Comparison of ENCODE assay signal across 8 cellular contexts in genomic region chr5:175464414-175465233, GRCh38.
DNase-seq lines count a peak whose midpoint lies in the region; ATAC-seq and TF ChIP-seq lines count a peak whose summit lies in the region.

No MANE protein-coding gene starts in this region.

- no peaks in the 10 kb centered on the region for H3K36me3 ChIP-seq in OCI-LY3 (replicated peaks; ENCODE audit: low read depth, low read length)

- intact Hi-C loops in posterior cingulate gyrus (cut with DNase I), result loop anchor here (5.0 kb wide), 1 partner anchor 512 kb away; no protein-coding TSS in a partner anchor

- no peak overlapping the region for H3K9ac ChIP-seq in OCI-LY3 (ENCODE audit: low read length)

- no peaks in the 10 kb centered on the region for H4K20me1 ChIP-seq in OCI-LY3 (ENCODE audit: insufficient read depth, low read length)

- peak overlapping the region; percentile 91 for H2AFZ ChIP-seq in OCI-LY3 (ENCODE audit: low read depth, low read length)

- H3K27ac ChIP-seq in OCI-LY3 (ENCODE audit: low read length), result no peak overlapping the region

- H3K79me2 ChIP-seq in OCI-LY3 (ENCODE audit: low read length), result no peaks in the 10 kb centered on the region

- DNase-seq in DMS79 (lab: John Stamatoyannopoulos, UW) (peak; percentile 53), fibroblast of peridontal ligament (ENCODE audit: extremely low read depth) (peak; percentile 25), posterior cingulate gyrus (peak in 6 of 10 donors; percentile 24 to 81 (median 60)), GM19240 (ENCODE audit: insufficient read length, low spot score) (no peak)
- peak; percentile 55 for DNase-seq in activated T-cell treated with anti-CD3 and anti-CD28 coated beads, Interleukin-2, amount 50 U/mL, for 1 hour

- ATAC-seq in GM21360 (IDR thresholded peaks at IDR 0.05; ENCODE audit: unreplicated experiment) (peak; percentile 95), HG03521 (IDR thresholded peaks at IDR 0.05; ENCODE audit: unreplicated experiment) (peak; percentile 96)

- peak overlapping the region; percentile 42 for H3K4me2 ChIP-seq in OCI-LY3 (ENCODE audit: low read length)

- no peak overlapping the region for H3K4me3 ChIP-seq in OCI-LY3 (ENCODE audit: low read length)

- no peaks in the 10 kb centered on the region for H3K4me1 ChIP-seq in OCI-LY3 (ENCODE audit: low read length)

- H3K27me3 ChIP-seq in OCI-LY3 (ENCODE audit: low read depth, low read length), result peaks cover 38% of the 10 kb centered on the region; the same call in 1 of the 2 replicates

- peak; percentile 54 for TF ChIP-seq CTCF in OCI-LY3 (IDR thresholded peaks at IDR 0.05; ENCODE audit: low read depth, low read length)

- H3K9me3 ChIP-seq in OCI-LY3 (ENCODE audit: insufficient read depth, low read length), result no peaks in the 10 kb centered on the region
